In genomic region chr3:108157275-108157674, GRCh38 we compare ENCODE assay signal across 22 cellular contexts.
"Had no signal": no experiment of that assay in that cellular context is flagged by ENCODE, and none has a peak within 500 bp of the region (broad histone marks: within the 10 kb centered on the region; RNA-seq: fewer than 3 reads in every experiment).

No MANE protein-coding gene starts in this region.

- DNase-seq: activated CD4-positive, alpha-beta T cell treated with anti-CD3 and anti-CD28 coated beads for 1 hour; activated CD8-positive, alpha-beta memory T cell treated with anti-CD3 and anti-CD28 coated beads for 24 hours; activated CD8-positive, alpha-beta memory T cell treated with anti-CD3 and anti-CD28 coated beads, Interleukin-2, amount 50 U/mL, for 48 hours; activated gamma-delta T cell treated with Interleukin-2 at 50 U/mL for 16 hours; activated naive CD8-positive, alpha-beta T cell treated with anti-CD3 and anti-CD28 coated beads for 36 hours; activated T-cell treated with anti-CD3 and anti-CD28 coated beads, Interleukin-2, amount 50 U/mL, for 48 hours; amygdala; colonic mucosa; endodermal cell; foreskin fibroblast; hypothalamus; kidney; left ventricle myocardium superior; mucosa of descending colon; naive B cell; retina; spleen; stimulated activated naive CD4-positive, alpha-beta T cell treated with Interleukin-2 at 50 U/mL for 16 hours; thyroid gland had no signal

- H3K9me3 Mint-ChIP-seq: activated naive CD8-positive, alpha-beta T cell treated with anti-CD3 and anti-CD28 coated beads for 36 hours; brain; endodermal cell had no signal

- H3K4me3 ChIP-seq: colonic mucosa, mucosa of descending colon, spleen, thyroid gland had no signal

- H3K27me3 Mint-ChIP-seq: activated naive CD8-positive, alpha-beta T cell treated with anti-CD3 and anti-CD28 coated beads for 36 hours; brain; naive B cell had no signal

- ATAC-seq: left ventricle myocardium superior, mucosa of descending colon had no signal

- H3K27ac ChIP-seq: colonic mucosa, epithelial cell of prostate, thyroid gland, VCaP had no signal

- H3K36me3 ChIP-seq: colonic mucosa had no signal

- H3K27ac Mint-ChIP-seq: activated naive CD8-positive, alpha-beta T cell treated with anti-CD3 and anti-CD28 coated beads for 36 hours; endodermal cell had no signal

- H3K27me3 ChIP-seq: colonic mucosa, spleen, thyroid gland had no signal

- H3K9me3 ChIP-seq: colonic mucosa, mucosa of descending colon, thyroid gland had no signal

- H3K4me1 ChIP-seq: colonic mucosa, thyroid gland had no signal

- H3K4me3 Mint-ChIP-seq: activated naive CD8-positive, alpha-beta T cell treated with anti-CD3 and anti-CD28 coated beads for 36 hours; brain; endodermal cell; naive B cell had no signal
